23 cellular contexts compared by ENCODE assay signal in genomic region chr1:24490101-24490781, GRCh38.
"Had no signal": no experiment of that assay in that cellular context is flagged by ENCODE, and none has a peak within 500 bp of the region (broad histone marks: within the 10 kb centered on the region; RNA-seq: fewer than 3 reads in every experiment).

No MANE protein-coding gene starts in this region.

- H3K4me3 ChIP-seq: MG63, SJSA1 had no signal

- DNase-seq: activated CD4-positive, CD25-positive, alpha-beta regulatory T cell treated with anti-CD3 and anti-CD28 coated beads, Interleukin-2, amount 50 U/mL, for 72 hours; activated naive CD4-positive, alpha-beta T cell; activated T-cell treated with anti-CD3 and anti-CD28 coated beads, Interleukin-2, amount 50 U/mL, for 72 hours; brain microvascular endothelial cell; cerebellar nuclear complex; MG63; MV-4-11; NCI-H1105; NCI-H1436 treated with DMSO at 0.1 percent for 48 hours; NCI-H187; NCI-H2081; NCI-H446; NCI-H524; PC-3; SHP77; SW 1271 had no signal

- H3K27ac ChIP-seq: brain microvascular endothelial cell, KMS-11, SJSA1 had no signal

- H3K4me3 Mint-ChIP-seq: IgD-negative memory B cell; T-helper 2 cell treated with Interferon-gamma antibody and Interleukin-4, amounts not matched to agents 5 μg/mL and 100 μg/mL, for 36 hours had no signal

- H3K27me3 ChIP-seq: brain microvascular endothelial cell, SJSA1 had no signal

- H3K36me3 ChIP-seq: brain microvascular endothelial cell, MG63, SJSA1 had no signal

- ATAC-seq: activated naive CD4-positive, alpha-beta T cell treated with anti-CD3 and anti-CD28 coated beads, Interleukin-2, amount 50 U/mL, for 72 hours; activated T-cell treated with anti-CD3 and anti-CD28 coated beads, Interleukin-2, amount 50 U/mL, for 72 hours; PC-3; SK-N-SH treated with all-trans-retinoic acid at 6 μM for 48 hours had no signal

- H3K9me3 Mint-ChIP-seq: activated naive CD4-positive, alpha-beta T cell treated with anti-CD3 and anti-CD28 coated beads, Interleukin-2, amount 50 U/mL, for 72 hours; activated T-cell treated with anti-CD3 and anti-CD28 coated beads, Interleukin-2, amount 50 U/mL, for 72 hours; activated T-helper 2 cell treated with anti-CD3 and anti-CD28 coated beads, Interferon-gamma antibody, Interleukin-2, Interleukin-4, amounts not matched to agents 10 μg/mL and 5 μg/mL and 100 μg/mL, durations not matched to agents 14 hours and 24 hours and 36 hours; T-helper 2 cell treated with Interferon-gamma antibody and Interleukin-4, amounts not matched to agents 5 μg/mL and 100 μg/mL, for 36 hours had no signal

- H3K4me1 ChIP-seq: SJSA1 had no signal

- H3K36me3 Mint-ChIP-seq: IgD-negative memory B cell had no signal

- H3K27ac Mint-ChIP-seq: activated naive CD4-positive, alpha-beta T cell treated with anti-CD3 and anti-CD28 coated beads, Interleukin-2, amount 50 U/mL, for 72 hours; activated T-helper 2 cell treated with anti-CD3 and anti-CD28 coated beads, Interferon-gamma antibody, Interleukin-2, Interleukin-4, amounts not matched to agents 10 μg/mL and 5 μg/mL and 100 μg/mL, durations not matched to agents 14 hours and 24 hours and 36 hours; IgD-negative memory B cell; T-helper 2 cell treated with Interferon-gamma antibody and Interleukin-4, amounts not matched to agents 5 μg/mL and 100 μg/mL, for 36 hours had no signal

- H3K9me3 ChIP-seq: MG63 had no signal
